Comparison of ENCODE assay signal across 16 cellular contexts in genomic region chr12:77894548-77894947, GRCh38.
DNase-seq lines count a peak whose midpoint lies in the region; ATAC-seq, FAIRE-seq and TF ChIP-seq lines count a peak whose summit lies in the region.
"Had no signal": no experiment of that assay in that cellular context is flagged by ENCODE, and none has a peak within 500 bp of the region (broad histone marks: within the 10 kb centered on the region; RNA-seq: fewer than 3 reads in every experiment).

No MANE protein-coding gene starts in this region.

- TF ChIP-seq RAD21 in liver (IDR thresholded peaks at IDR 0.05) (no peak), HepG2 (CRISPR knock-in tag; IDR thresholded peaks at IDR 0.05) (no peak)

- TF ChIP-seq POLR2A in HepG2 (IDR thresholded peaks at IDR 0.05; ENCODE audit: insufficient read depth in 1 of 2, low read depth in 2 of 2, low read length in 2 of 2): no peak
- TF ChIP-seq POLR2A in body of pancreas (IDR thresholded peaks at IDR 0.05): no peak
- TF ChIP-seq POLR2A in esophagus muscularis mucosa (IDR thresholded peaks at IDR 0.05; ENCODE audit: low read depth): no peak

- no peaks in the 10 kb centered on the region for H4K20me1 ChIP-seq in HepG2 (ENCODE audit: insufficient read depth, low read length)

- in situ Hi-C loops in HepG2 (cut with HindIII; ENCODE audit: extremely low pct_ligation_motif_present, low pct_unique_long_range_greater_than_20kb): no loop called here

- H3K36me3 ChIP-seq in liver (ENCODE audit: control insufficient read depth in 4 of 4, insufficient read depth in 3 of 4, low read depth in 1 of 4, low read length in 3 of 4): no peaks in the 10 kb centered on the region
- H3K36me3 ChIP-seq in HepG2 (replicated peaks in 1 of 2; ENCODE audit: control insufficient read depth in 1 of 2, insufficient read depth in 2 of 2, low read length in 2 of 2): no peaks in the 10 kb centered on the region
- H3K36me3 ChIP-seq in body of pancreas (replicated peaks in 1 of 2; ENCODE audit: insufficient read depth in 1 of 2, low read depth in 2 of 2): no peaks in the 10 kb centered on the region
- no peaks in the 10 kb centered on the region for H3K36me3 ChIP-seq in esophagus muscularis mucosa
- H3K36me3 ChIP-seq: SJSA1 had no signal

- no peaks in the 10 kb centered on the region for H3K79me2 ChIP-seq in HepG2 (ENCODE audit: insufficient read depth, low read length)

- DNase-seq in HepG2 (ENCODE audit: low spot score) (no peak), body of pancreas (no peak), left lobe of liver (ENCODE audit: low spot score) (no peak), AG08395 (ENCODE audit: low spot score) (no peak), esophagus muscularis mucosa (ENCODE audit: extremely low spot score) (no peak)
- DNase-seq in activated naive CD4-positive, alpha-beta T cell treated with anti-CD3 and anti-CD28 coated beads, Interleukin-2, amount 50 U/mL, for 16 hours: no peak
- DNase-seq: Caco-2, GDM1, KG1, NCI-H1417 treated with DMSO at 0.1 percent for 48 hours, NCI-H2029, NCI-H748 treated with DMSO at 0.1 percent for 48 hours had no signal

- no peak overlapping the region for H2AFZ ChIP-seq in HepG2 (ENCODE audit: low read length)

- H3K4me2 ChIP-seq in HepG2 (ENCODE audit: low read depth, low read length): no peak overlapping the region

- intact Hi-C loops in HepG2 (cut with micrococcal nuclease; ENCODE audit: unreplicated experiment): no loop called here
- intact Hi-C loops in body of pancreas (cut with DNase I): no loop called here
- intact Hi-C loops in esophagus muscularis mucosa (cut with DNase I): no loop called here

- CTCF ChIA-PET in HepG2 (lab: Yijun Ruan, JAX; ENCODE audit: low intra/inter-chr PET ratio, low total read pairs): no interaction called here

- H3K4me1 ChIP-seq in liver (ENCODE audit: control insufficient read depth in 4 of 4, insufficient read depth in 4 of 4, low read length in 3 of 4): peaks cover 1 to 15% (median 10%) of the 10 kb centered on the region in 4 donors
- peaks cover 7% of the 10 kb centered on the region; the same call in 1 of the 2 replicates for H3K4me1 ChIP-seq in HepG2 (ENCODE audit: insufficient read depth, low read length)
- peaks cover 27% of the 10 kb centered on the region for H3K4me1 ChIP-seq in body of pancreas
- H3K4me1 ChIP-seq in esophagus muscularis mucosa: no peaks in the 10 kb centered on the region
- H3K4me1 ChIP-seq: Caco-2, SJSA1 had no signal

- 31% methylated on average over 2 of the region's 2 CpGs for WGBS in liver
- 12% methylated on average over 2 of the region's 2 CpGs for WGBS in HepG2 (ENCODE audit: low lambda C conversion rate)
- 33 to 46% methylated on average over 2 of the region's 2 CpGs for WGBS in body of pancreas, 2 donors
- WGBS in esophagus muscularis mucosa: 88% methylated on average over 2 of the region's 2 CpGs

- FAIRE-seq in HepG2 (lab: Jason Lieb, UNC): no peak
- FAIRE-seq: GM12878 had no signal

- H3K27ac ChIP-seq in liver (ENCODE audit: low read depth in 1 of 2, low read length in 2 of 2) (peak overlapping the region in 1 of 2 donors; percentile 71), HepG2 (ENCODE audit: extremely low read length, insufficient read depth, low read length) (no peak overlapping the region), body of pancreas (peak overlapping the region in 2 of 4 donors; percentile 3 to 25), esophagus muscularis mucosa (replicated peaks in 1 of 4) (no peak overlapping the region)
- H3K27ac ChIP-seq: SJSA1 had no signal

- H3K27me3 ChIP-seq in liver (ENCODE audit: control insufficient read depth in 4 of 4, insufficient read depth in 4 of 4, low read length in 3 of 4) (no peaks in the 10 kb centered on the region), HepG2 (ENCODE audit: control insufficient read depth in 1 of 2, insufficient read depth in 2 of 2, low read length in 2 of 2) (no peaks in the 10 kb centered on the region; a peak in 1 of 5 replicates), body of pancreas (no peaks in the 10 kb centered on the region), esophagus muscularis mucosa (no peaks in the 10 kb centered on the region)
- H3K27me3 ChIP-seq: SJSA1 had no signal

- TF ChIP-seq CTCF in liver (IDR thresholded peaks at IDR 0.05; ENCODE audit: low read depth, low read length, missing input control): no peak
- no peak for TF ChIP-seq CTCF in HepG2 (CRISPR knock-in tag; IDR thresholded peaks at IDR 0.05)
- no peak for TF ChIP-seq CTCF in body of pancreas (IDR thresholded peaks at IDR 0.05)
- no peak for TF ChIP-seq CTCF in esophagus muscularis mucosa (IDR thresholded peaks at IDR 0.05)

- H3K9ac ChIP-seq in liver (ENCODE audit: low read depth in 1 of 2, low read length in 2 of 2) (peak overlapping the region in 1 of 2 donors; percentile 23), HepG2 (ENCODE audit: insufficient read depth, low read depth, low read length) (no peak overlapping the region)

- ATAC-seq in HepG2 (no peak), body of pancreas (peak; percentile 46), left lobe of liver (peak; percentile 91), HG03097 (IDR thresholded peaks at IDR 0.05; ENCODE audit: low FRiP score, unreplicated experiment) (no peak)
- ATAC-seq: GM12878 had no signal

- BruUV-seq in HepG2 (replicated peaks; lab: Mats Ljungman, UMichigan): no TSS peak

- H3K9me3 ChIP-seq in liver (ENCODE audit: control insufficient read depth in 4 of 4, low read length in 3 of 4) (no peaks in the 10 kb centered on the region), HepG2 (ENCODE audit: low read length) (no peaks in the 10 kb centered on the region), body of pancreas (no peaks in the 10 kb centered on the region), esophagus muscularis mucosa (no peaks in the 10 kb centered on the region)
- H3K9me3 ChIP-seq: Caco-2, SJSA1 had no signal

- TF ChIP-seq EP300 in HepG2 (IDR thresholded peaks at IDR 0.05; ENCODE audit: low read depth in 2 of 2, low read length in 2 of 2) (no peak), HepG2 (CRISPR knock-in tag; IDR thresholded peaks at IDR 0.05; ENCODE audit: borderline replicate concordance) (no peak), esophagus muscularis mucosa (IDR thresholded peaks at IDR 0.05) (no peak)

- POLR2A ChIA-PET in HepG2 (lab: Yijun Ruan, JAX): no interaction called here

- H3K4me3 ChIP-seq in liver (ENCODE audit: low read depth in 1 of 3, low read length in 3 of 3): peak overlapping the region in 2 of 3 donors; percentile 25 to 40
- no peak overlapping the region for H3K4me3 ChIP-seq in HepG2 (replicated peaks in 1 of 3; ENCODE audit: insufficient read depth in 1 of 3, low read depth in 2 of 3, low read length in 3 of 3)
- no peak overlapping the region for H3K4me3 ChIP-seq in body of pancreas
- no peak overlapping the region for H3K4me3 ChIP-seq in esophagus muscularis mucosa
- H3K4me3 ChIP-seq: GM12878, SJSA1 had no signal

TF ChIP-seq in liver, 16 proteins besides CTCF, POLR2A, EP300 and RAD21 (continues in another document):
- TF ChIP-seq NR2F2 (IDR thresholded peaks at IDR 0.05) (no peak), JUND (IDR thresholded peaks at IDR 0.05) (no peak), TAF1 (conservative IDR thresholded peaks at IDR 0.05) (no peak), ZBTB33 (IDR thresholded peaks at IDR 0.05) (no peak), FOXA2 (IDR thresholded peaks at IDR 0.05) (no peak), HNF4A (conservative IDR thresholded peaks at IDR 0.05) (no peak)

TF ChIP-seq in HepG2, 621 proteins besides CTCF, POLR2A, EP300 and RAD21 (continues in another document):
- no peak for TF ChIP-seq BORCS8-MEF2B (CRISPR knock-in tag; IDR thresholded peaks at IDR 0.05)
- no peak for TF ChIP-seq GMEB2 (CRISPR knock-in tag; IDR thresholded peaks at IDR 0.05; ENCODE audit: low read depth)
- TF ChIP-seq HDAC6 (IDR thresholded peaks at IDR 0.05; ENCODE audit: low read depth, low read length): no peak
- TF ChIP-seq ZSCAN21 (CRISPR knock-in tag; IDR thresholded peaks at IDR 0.05; ENCODE audit: borderline replicate concordance): no peak
- no peak for TF ChIP-seq TFE3 (CRISPR knock-in tag; IDR thresholded peaks at IDR 0.05)
- TF ChIP-seq CHD4 (IDR thresholded peaks at IDR 0.05; ENCODE audit: borderline replicate concordance, low read length): no peak
- TF ChIP-seq SNAPC5 (CRISPR knock-in tag; IDR thresholded peaks at IDR 0.05; ENCODE audit: borderline replicate concordance): no peak

Comparison
In these comparisons a context has a peak if more than half of its experiments do, and no peak if none do; other contexts are left out.
1. H3K4me3 ChIP-seq: peak in liver (2 of 3); none in HepG2 (0 of 3), body of pancreas (0 of 2) and esophagus muscularis mucosa (0 of 4).
2. ATAC-seq: peak in body of pancreas (single experiment) and left lobe of liver (single experiment); none in HepG2 (single experiment) and HG03097 (single experiment).